20 cellular contexts compared by ENCODE assay signal in genomic region chr6:93323630-93324029, GRCh38.
DNase-seq lines count a peak whose midpoint lies in the region; ATAC-seq, FAIRE-seq and TF ChIP-seq lines count a peak whose summit lies in the region.
"Had no signal": no experiment of that assay in that cellular context is flagged by ENCODE, and none has a peak within 500 bp of the region (broad histone marks: within the 10 kb centered on the region; RNA-seq: fewer than 3 reads in every experiment).

No MANE protein-coding gene starts in this region.

- no peaks in the 10 kb centered on the region for H3K9me3 ChIP-seq in Loucy (ENCODE audit: insufficient read depth, low read depth, low read length)
- no peaks in the 10 kb centered on the region for H3K9me3 ChIP-seq in kidney (ENCODE audit: control insufficient read depth in 1 of 2, low read length in 2 of 2)
- H3K9me3 ChIP-seq: BLaER1, Caco-2 had no signal

- FAIRE-seq in kidney (lab: Jason Lieb, UNC): no peak
- FAIRE-seq: GM12891, GM18507 had no signal

- H3K4me1 ChIP-seq in Loucy (ENCODE audit: insufficient read depth, low read length, poor library complexity, severe bottlenecking) (no peaks in the 10 kb centered on the region), kidney (ENCODE audit: control insufficient read depth in 1 of 2, insufficient read depth in 1 of 2, low read depth in 1 of 2, low read length in 2 of 2) (no peaks in the 10 kb centered on the region)
- H3K4me1 ChIP-seq: BLaER1, Caco-2 had no signal

- H3K27ac ChIP-seq in kidney (ENCODE audit: low read depth in 2 of 2, low read length in 2 of 2): no peak overlapping the region
- H3K27ac ChIP-seq: BLaER1, C4-2B had no signal

- no peaks in the 10 kb centered on the region for H3F3A ChIP-seq in Loucy (ENCODE audit: low read depth)

- DNase-seq in NCI-H446 treated with DMSO at 0.1 percent for 48 hours (lab: John Stamatoyannopoulos, UW) (peak; percentile 17), middle frontal gyrus (ENCODE audit: extremely low spot score, low spot score) (peak; percentile 33), kidney (no peak), NCI-H2196 treated with DMSO at 0.1 percent for 48 hours (lab: John Stamatoyannopoulos, UW; ENCODE audit: unreplicated experiment) (no peak)
- DNase-seq: Caco-2; CD4-positive, CD25-positive, alpha-beta regulatory T cell; CD8-positive, alpha-beta T cell; DMS 273 treated with DMSO at 0.1 percent for 48 hours; DMS79; EL; GF-D8; H9 had no signal

- no peak for ATAC-seq in HG03460 (IDR thresholded peaks at IDR 0.05; ENCODE audit: unreplicated experiment)
- ATAC-seq: CD8-positive, alpha-beta T cell; GM23338; HCT116 had no signal

- H3K9me2 ChIP-seq in Loucy (replicated peaks; ENCODE audit: low read depth, low read length): no peaks in the 10 kb centered on the region

- H3K4me3 ChIP-seq in Loucy (ENCODE audit: low read length, poor library complexity, severe bottlenecking) (no peak overlapping the region), kidney (ENCODE audit: low read length in 2 of 2) (no peak overlapping the region)
- H3K4me3 ChIP-seq: BLaER1, GM23338 had no signal

- no peaks in the 10 kb centered on the region for H3K36me3 ChIP-seq in Loucy (ENCODE audit: insufficient read depth, low read length)
- no peaks in the 10 kb centered on the region for H3K36me3 ChIP-seq in kidney (ENCODE audit: control insufficient read depth in 1 of 2, insufficient read depth in 2 of 2, low read length in 2 of 2)
- H3K36me3 ChIP-seq: BLaER1 had no signal

- H2AFZ ChIP-seq in Loucy (ENCODE audit: low read length): 0 out of 2 replicates have a peak overlapping the region, but pooled peaks have one; percentile 21
- H2AFZ ChIP-seq: GM23338 had no signal

- no peak for TF ChIP-seq CTCF in Loucy (conservative IDR thresholded peaks at IDR 0.05; ENCODE audit: low read length)
- no peak for TF ChIP-seq CTCF in kidney (IDR thresholded peaks at IDR 0.05; ENCODE audit: borderline replicate concordance, extremely low read depth, insufficient read depth)

- no peaks in the 10 kb centered on the region for H3K27me3 ChIP-seq in Loucy (ENCODE audit: insufficient read depth, low read length, poor library complexity, severe bottlenecking)
- H3K27me3 ChIP-seq: BLaER1 had no signal

- H3K9ac ChIP-seq in Loucy (ENCODE audit: low read depth, low read length, poor library complexity, severe bottlenecking) (no peak overlapping the region), kidney (ENCODE audit: low read length in 2 of 2) (no peak overlapping the region)
- H3K9ac ChIP-seq: BLaER1 had no signal

- no peaks in the 10 kb centered on the region for H4K20me1 ChIP-seq in Loucy (ENCODE audit: insufficient read depth, low read length, poor library complexity, severe bottlenecking)
- H4K20me1 ChIP-seq: BLaER1 had no signal

- no peak overlapping the region for H3K4me2 ChIP-seq in Loucy (ENCODE audit: low read depth, low read length, poor library complexity, severe bottlenecking)
- H3K4me2 ChIP-seq: BLaER1, GM23338 had no signal

- intact Hi-C loops in kidney (cut with DNase I): no loop called here

- H3K79me2 ChIP-seq in Loucy (ENCODE audit: insufficient read depth, low read length): no peaks in the 10 kb centered on the region

Comparison
In these comparisons a context has a peak if more than half of its experiments do, and no peak if none do; other contexts are left out.
1. DNase-seq: peak in NCI-H446 treated with DMSO at 0.1 percent for 48 hours (single experiment) and middle frontal gyrus (single experiment); none in kidney (single experiment) and NCI-H2196 treated with DMSO at 0.1 percent for 48 hours (single experiment).